Comparison of ENCODE assay signal across 24 cellular contexts in the genomic region with DNA sequence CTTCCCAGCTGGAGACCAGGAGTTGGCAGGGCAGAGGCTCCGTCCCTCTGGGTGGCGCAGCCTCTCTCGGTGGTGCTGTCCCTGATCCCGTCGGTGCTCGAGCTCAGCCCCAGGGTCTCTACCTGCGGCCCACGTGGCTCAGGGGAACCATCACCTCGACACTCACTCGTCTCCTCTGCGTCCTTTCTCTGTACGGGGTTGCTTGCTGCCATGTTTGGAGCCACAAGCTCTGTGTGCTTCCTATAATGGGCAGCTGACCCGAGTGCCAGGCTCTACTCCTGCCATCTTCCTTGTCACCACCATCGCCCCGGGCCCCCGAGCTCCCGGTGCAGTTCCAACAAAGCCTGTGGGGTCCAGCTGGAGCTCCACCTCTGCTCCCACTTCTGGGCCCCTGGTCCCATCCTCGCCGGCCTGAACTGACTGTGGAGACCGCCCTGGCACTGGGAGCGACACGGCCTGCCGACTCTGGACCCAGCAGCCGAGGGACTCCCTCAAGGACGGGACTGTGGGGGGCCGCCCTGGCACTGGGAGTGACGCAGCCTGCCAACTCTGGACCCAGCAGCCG. TPM values are rescaled to one million over a fixed set of nuclear protein-coding genes. Genes with fewer than 3 reads are reported as not detected.
DNase-seq lines count a peak whose midpoint lies in the region; ATAC-seq, FAIRE-seq and TF ChIP-seq lines count a peak whose summit lies in the region.
"Had no signal": no experiment of that assay in that cellular context is flagged by ENCODE, and none has a peak within 500 bp of the region (broad histone marks: within the 10 kb centered on the region; RNA-seq: fewer than 3 reads in every experiment).

No MANE protein-coding gene starts in this region.

- peaks cover 8 to 36% of the 10 kb centered on the region in 2 experiments for H3K36me3 ChIP-seq in HepG2 (replicated peaks in 1 of 2; ENCODE audit: control insufficient read depth in 1 of 2, insufficient read depth in 2 of 2, low read length in 2 of 2)

- H3K79me2 ChIP-seq in HepG2 (ENCODE audit: insufficient read depth, low read length), result peaks cover 10% of the 10 kb centered on the region

- in situ Hi-C loops in HepG2 (cut with HindIII; ENCODE audit: extremely low pct_ligation_motif_present, low pct_unique_long_range_greater_than_20kb), result no loop called here

- BruUV-seq in HepG2 (replicated peaks; lab: Mats Ljungman, UMichigan), result no TSS peak

- H3K9me3 Mint-ChIP-seq in activated CD4-positive, alpha-beta memory T cell treated with anti-CD3 and anti-CD28 coated beads, Interleukin-2, amount 10 ng/mL, durations not matched to agents 7 days and 5 days, result no peaks in the 10 kb centered on the region
- no peaks in the 10 kb centered on the region for H3K9me3 Mint-ChIP-seq in activated CD4-positive, alpha-beta memory T cell treated with anti-CD3 and anti-CD28 coated beads for 36 hours
- H3K9me3 Mint-ChIP-seq: activated B cell treated with CpG ODN at 0.5 μM for 24 hours had no signal

- intact Hi-C loops in activated CD4-positive, alpha-beta memory T cell treated with anti-CD3 and anti-CD28 coated beads for 36 hours (cut with micrococcal nuclease), result no loop called here
- intact Hi-C loops in HepG2 (cut with micrococcal nuclease; ENCODE audit: unreplicated experiment), result loop anchor here (5.0 kb wide), 1 partner anchor 52 kb away; a partner anchor contains a TSS

- H2AFZ ChIP-seq in HepG2 (ENCODE audit: low read length), result no peak overlapping the region
- H2AFZ ChIP-seq: GM23248 had no signal

- H3K27me3 Mint-ChIP-seq in activated CD4-positive, alpha-beta memory T cell treated with anti-CD3 and anti-CD28 coated beads, Interleukin-2, amount 10 ng/mL, durations not matched to agents 7 days and 5 days, result no peaks in the 10 kb centered on the region
- H3K27me3 Mint-ChIP-seq in activated CD4-positive, alpha-beta memory T cell treated with anti-CD3 and anti-CD28 coated beads for 36 hours, result no peaks in the 10 kb centered on the region
- H3K27me3 Mint-ChIP-seq: activated B cell treated with CpG ODN at 0.5 μM for 24 hours, T-helper 17 cell had no signal

- no peak for FAIRE-seq in HepG2 (lab: Jason Lieb, UNC)
- FAIRE-seq: kidney had no signal

- H4K20me1 ChIP-seq in HepG2 (ENCODE audit: insufficient read depth, low read length), result no peaks in the 10 kb centered on the region

- TF ChIP-seq CTCF in HepG2 (CRISPR knock-in tag; IDR thresholded peaks at IDR 0.05), result no peak

- H3K4me1 ChIP-seq in HepG2 (ENCODE audit: insufficient read depth, low read length), result peaks cover 21% of the 10 kb centered on the region

- H3K4me1 Mint-ChIP-seq in activated CD4-positive, alpha-beta memory T cell treated with anti-CD3 and anti-CD28 coated beads, Interleukin-2, amount 10 ng/mL, durations not matched to agents 7 days and 5 days, result peaks cover 16% of the 10 kb centered on the region
- H3K4me1 Mint-ChIP-seq in activated CD4-positive, alpha-beta memory T cell treated with anti-CD3 and anti-CD28 coated beads for 36 hours (ENCODE audit: low read depth), result peaks cover 8% of the 10 kb centered on the region
- H3K4me1 Mint-ChIP-seq: T-helper 17 cell had no signal

- TF ChIP-seq RAD21 in HepG2 (CRISPR knock-in tag; IDR thresholded peaks at IDR 0.05), result no peak

- POLR2A ChIA-PET in activated CD4-positive, alpha-beta memory T cell treated with anti-CD3 and anti-CD28 coated beads, Interleukin-2, amount 10 ng/mL, durations not matched to agents 7 days and 5 days (lab: Charles Lee), result interaction anchor here (1.3 to 2.3 kb wide), 2 partner anchors 38 to 57 kb away, joined by 4 to 6 read pairs; no protein-coding TSS in a partner anchor
- POLR2A ChIA-PET in activated CD4-positive, alpha-beta memory T cell treated with anti-CD3 and anti-CD28 coated beads for 36 hours (lab: Charles Lee), result no interaction called here
- POLR2A ChIA-PET in HepG2 (lab: Yijun Ruan, JAX), result interaction anchor here (1.1 kb wide), 1 partner anchor 8 kb away, joined by 3 read pairs; no protein-coding TSS in a partner anchor

- peaks cover 36% of the 10 kb centered on the region for H3K36me3 Mint-ChIP-seq in activated CD4-positive, alpha-beta memory T cell treated with anti-CD3 and anti-CD28 coated beads, Interleukin-2, amount 10 ng/mL, durations not matched to agents 7 days and 5 days (ENCODE audit: low read depth)
- peaks cover 32% of the 10 kb centered on the region for H3K36me3 Mint-ChIP-seq in activated CD4-positive, alpha-beta memory T cell treated with anti-CD3 and anti-CD28 coated beads for 36 hours

- no peak for DNase-seq in activated CD4-positive, alpha-beta memory T cell treated with anti-CD3 and anti-CD28 coated beads, Interleukin-2, amount 10 ng/mL, durations not matched to agents 7 days and 5 days
- no peak for DNase-seq in activated CD4-positive, alpha-beta memory T cell treated with anti-CD3 and anti-CD28 coated beads for 36 hours
- DNase-seq in HepG2 (ENCODE audit: low spot score) (no peak), substantia nigra (lab: John Stamatoyannopoulos, UW) (no peak), NCI-H2107 treated with DMSO at 0.1 percent for 48 hours (lab: John Stamatoyannopoulos, UW; ENCODE audit: unreplicated experiment) (no peak), NCI-H345 (lab: John Stamatoyannopoulos, UW) (no peak), kidney glomerular epithelial cell (lab: John Stamatoyannopoulos, UW) (no peak)
- DNase-seq: activated B cell treated with CpG ODN at 0.5 μM for 24 hours; DMS153; GM23248; NCI-H1417 treated with DMSO at 0.1 percent for 48 hours; NCI-H69; SJCRH30; stimulated activated CD4-positive, alpha-beta T cell treated with anti-CD3 and anti-CD28 coated beads, Interleukin-2, amount 100 ng/mL, for 48 hours; T-helper 17 cell had no signal

- TF ChIP-seq EP300 in HepG2 (IDR thresholded peaks at IDR 0.05; ENCODE audit: low read depth in 2 of 2, low read length in 2 of 2) (no peak), HepG2 (CRISPR knock-in tag; IDR thresholded peaks at IDR 0.05; ENCODE audit: borderline replicate concordance) (no peak)

- no peak for ATAC-seq in HepG2
- ATAC-seq: T-helper 17 cell had no signal

- H3K4me3 Mint-ChIP-seq in activated CD4-positive, alpha-beta memory T cell treated with anti-CD3 and anti-CD28 coated beads, Interleukin-2, amount 10 ng/mL, durations not matched to agents 7 days and 5 days, result no peak overlapping the region
- H3K4me3 Mint-ChIP-seq in activated CD4-positive, alpha-beta memory T cell treated with anti-CD3 and anti-CD28 coated beads for 36 hours, result no peak overlapping the region
- H3K4me3 Mint-ChIP-seq: activated B cell treated with CpG ODN at 0.5 μM for 24 hours, T-helper 17 cell had no signal

- no peaks in the 10 kb centered on the region for H3K27me3 ChIP-seq in HepG2 (ENCODE audit: control insufficient read depth in 1 of 2, insufficient read depth in 2 of 2, low read length in 2 of 2)
- H3K27me3 ChIP-seq: BLaER1, SJCRH30 had no signal

- no peaks in the 10 kb centered on the region for H3K9me3 ChIP-seq in HepG2 (ENCODE audit: low read length)

- H3K4me2 ChIP-seq in HepG2 (ENCODE audit: low read depth, low read length), result no peak overlapping the region
- H3K4me2 ChIP-seq: BLaER1 had no signal

- peak overlapping the region; percentile 4 for H3K27ac Mint-ChIP-seq in activated CD4-positive, alpha-beta memory T cell treated with anti-CD3 and anti-CD28 coated beads, Interleukin-2, amount 10 ng/mL, durations not matched to agents 7 days and 5 days
- no peak overlapping the region for H3K27ac Mint-ChIP-seq in activated CD4-positive, alpha-beta memory T cell treated with anti-CD3 and anti-CD28 coated beads for 36 hours
- H3K27ac Mint-ChIP-seq: activated B cell treated with CpG ODN at 0.5 μM for 24 hours, T-helper 17 cell had no signal

- H3K27ac ChIP-seq in angular gyrus (ENCODE audit: low read depth, low read length) (peak overlapping the region; percentile 75), HepG2 (ENCODE audit: extremely low read length, insufficient read depth, low read length) (no peak overlapping the region), substantia nigra (ENCODE audit: low read depth, low read length, poor library complexity, severe bottlenecking) (peak overlapping the region; percentile 88)
- H3K27ac ChIP-seq: BLaER1, GM23248, SJCRH30 had no signal

- 95% methylated on average over 23 of the region's 28 CpGs for WGBS in HepG2 (ENCODE audit: low lambda C conversion rate)

- TF ChIP-seq POLR2A in HepG2 (IDR thresholded peaks at IDR 0.05; ENCODE audit: insufficient read depth in 1 of 2, low read depth in 2 of 2, low read length in 2 of 2), result no peak

- CTCF ChIA-PET in activated CD4-positive, alpha-beta memory T cell treated with anti-CD3 and anti-CD28 coated beads, Interleukin-2, amount 10 ng/mL, durations not matched to agents 7 days and 5 days (lab: Charles Lee), result interaction anchor here (1.2 kb wide), 1 partner anchor 97 kb away, joined by 4 read pairs; a partner anchor contains a TSS
- CTCF ChIA-PET in activated CD4-positive, alpha-beta memory T cell treated with anti-CD3 and anti-CD28 coated beads for 36 hours (lab: Charles Lee), result interaction anchor here (1.2 kb wide), 1 partner anchor 97 kb away, joined by 5 read pairs; a partner anchor contains a TSS
- CTCF ChIA-PET in HepG2 (lab: Yijun Ruan, JAX; ENCODE audit: low intra/inter-chr PET ratio, low total read pairs), result no interaction called here

- no peak overlapping the region for H3K4me3 ChIP-seq in HepG2 (replicated peaks in 1 of 3; ENCODE audit: insufficient read depth in 1 of 3, low read depth in 2 of 3, low read length in 3 of 3)
- H3K4me3 ChIP-seq: BLaER1, GM23248, SJCRH30 had no signal

- no peak overlapping the region for H3K9ac ChIP-seq in HepG2 (ENCODE audit: insufficient read depth, low read depth, low read length)
- H3K9ac ChIP-seq: BLaER1, GM23248 had no signal

RNA-seq across cellular contexts. Expression of a gene that starts 5.0 kb away (rescaled TPM):
- 100 to 1,000 TPM; 118 to 119 TPM for total RNA-seq in activated CD4-positive, alpha-beta memory T cell treated with anti-CD3 and anti-CD28 coated beads, Interleukin-2, amount 10 ng/mL, durations not matched to agents 7 days and 5 days
- total RNA-seq in activated CD4-positive, alpha-beta memory T cell treated with anti-CD3 and anti-CD28 coated beads for 36 hours, result 10 to 100 TPM; 66.8 to 69.4 TPM
- 47.4 and 60.4 TPM in 2 replicates for total RNA-seq in HepG2 (2016; rRNA removed; fragmentation: Illumina TruSeq; extraction: Trizol)
- total RNA-seq in HepG2 (2016; cell fraction: cytosol; rRNA removed; fragmentation: Illumina TruSeq; extraction: Trizol; ENCODE audit: low read depth), result 101 and 115 TPM in 2 replicates
- 43.2 and 63.0 TPM in 2 replicates for total RNA-seq in HepG2 (2016; cell fraction: insoluble cytoplasmic fraction; rRNA removed; fragmentation: Illumina TruSeq; extraction: Trizol)
- 157 and 168 TPM in 2 replicates for total RNA-seq in HepG2 (2016; cell fraction: membrane; rRNA removed; fragmentation: Illumina TruSeq; extraction: Trizol)
- total RNA-seq in HepG2 (2016; cell fraction: nucleus; rRNA removed; fragmentation: Illumina TruSeq; extraction: Trizol), result 38.4 and 45.7 TPM in 2 replicates
- polyA plus RNA-seq in HepG2 (2011; rRNA removed), result 52.0 and 76.2 TPM in 2 replicates
- polyA plus RNA-seq in HepG2 (2011; cell fraction: cytosol; rRNA removed), result 70.1 and 111 TPM in 2 replicates
- 318 and 399 TPM in 2 replicates for polyA plus RNA-seq in HepG2 (2011; cell fraction: nucleus; rRNA removed)
- 33.4 and 43.8 TPM in 2 replicates for polyA plus RNA-seq in HepG2 (2012)
- 106 and 116 TPM in 2 replicates for polyA plus RNA-seq in HepG2 (2016; cell fraction: cytosol; fragmentation: Illumina TruSeq; extraction: Trizol; ENCODE audit: low read depth)
- 41.2 and 50.1 TPM in 2 replicates for polyA plus RNA-seq in HepG2 (2016; cell fraction: insoluble cytoplasmic fraction; fragmentation: Illumina TruSeq; extraction: Trizol; ENCODE audit: low read depth)
- polyA plus RNA-seq in HepG2 (2016; cell fraction: membrane; fragmentation: Illumina TruSeq; extraction: Trizol; ENCODE audit: low read depth), result 127 and 134 TPM in 2 replicates
- polyA plus RNA-seq in HepG2 (2016; cell fraction: nucleus; fragmentation: Illumina TruSeq; extraction: Trizol; ENCODE audit: insufficient read depth, low read depth), result 94.3 and 97.4 TPM in 2 replicates
- polyA minus RNA-seq in HepG2 (2011; rRNA and poly(A)+ RNA removed; ENCODE audit: low replicate concordance), result 183 and 195 TPM in 2 replicates
- 55.6 and 63.5 TPM in 2 replicates for polyA minus RNA-seq in HepG2 (2011; cell fraction: cytosol; rRNA and poly(A)+ RNA removed)
- 34.1 and 36.8 TPM in 2 replicates for polyA minus RNA-seq in HepG2 (2011; cell fraction: nucleus; rRNA and poly(A)+ RNA removed)

RNA-seq across cellular contexts. Expression of a gene that starts 5.5 kb away (rescaled TPM):
- 1 to 10 TPM; 1.5 to 3.2 TPM for total RNA-seq in activated CD4-positive, alpha-beta memory T cell treated with anti-CD3 and anti-CD28 coated beads, Interleukin-2, amount 10 ng/mL, durations not matched to agents 7 days and 5 days
- under 1 TPM; 0.90 to 0.94 TPM for total RNA-seq in activated CD4-positive, alpha-beta memory T cell treated with anti-CD3 and anti-CD28 coated beads for 36 hours
- total RNA-seq in HepG2 (2016; rRNA removed; fragmentation: Illumina TruSeq; extraction: Trizol), result 2.0 and 4.9 TPM in 2 replicates
- total RNA-seq in HepG2 (2016; cell fraction: cytosol; rRNA removed; fragmentation: Illumina TruSeq; extraction: Trizol; ENCODE audit: low read depth), result 1.2 and 2.9 TPM in 2 replicates
- total RNA-seq in HepG2 (2016; cell fraction: insoluble cytoplasmic fraction; rRNA removed; fragmentation: Illumina TruSeq; extraction: Trizol), result 1.4 and 4.7 TPM in 2 replicates
- total RNA-seq in HepG2 (2016; cell fraction: membrane; rRNA removed; fragmentation: Illumina TruSeq; extraction: Trizol), result 2.1 and 3.5 TPM in 2 replicates
- total RNA-seq in HepG2 (2016; cell fraction: nucleus; rRNA removed; fragmentation: Illumina TruSeq; extraction: Trizol), result 6.1 and 7.0 TPM in 2 replicates
- polyA plus RNA-seq in HepG2 (2011; rRNA removed), result 12.8 and 18.3 TPM in 2 replicates
- 8.9 and 13.0 TPM in 2 replicates for polyA plus RNA-seq in HepG2 (2011; cell fraction: cytosol; rRNA removed)
- 94.5 and 107 TPM in 2 replicates for polyA plus RNA-seq in HepG2 (2011; cell fraction: nucleus; rRNA removed)
- 15.3 and 17.5 TPM in 2 replicates for polyA plus RNA-seq in HepG2 (2012)
- 2.1 and 2.6 TPM in 2 replicates for polyA plus RNA-seq in HepG2 (2016; cell fraction: cytosol; fragmentation: Illumina TruSeq; extraction: Trizol; ENCODE audit: low read depth)
- polyA plus RNA-seq in HepG2 (2016; cell fraction: insoluble cytoplasmic fraction; fragmentation: Illumina TruSeq; extraction: Trizol; ENCODE audit: low read depth), result 2.3 and 2.4 TPM in 2 replicates
- polyA plus RNA-seq in HepG2 (2016; cell fraction: membrane; fragmentation: Illumina TruSeq; extraction: Trizol; ENCODE audit: low read depth), result 2.2 and 3.1 TPM in 2 replicates
- polyA plus RNA-seq in HepG2 (2016; cell fraction: nucleus; fragmentation: Illumina TruSeq; extraction: Trizol; ENCODE audit: insufficient read depth, low read depth), result 10.1 and 13.4 TPM in 2 replicates
- 0.70 and 11.9 TPM in 2 replicates for polyA minus RNA-seq in HepG2 (2011; rRNA and poly(A)+ RNA removed; ENCODE audit: low replicate concordance)
- polyA minus RNA-seq in HepG2 (2011; cell fraction: cytosol; rRNA and poly(A)+ RNA removed), result 3.6 and 6.2 TPM in 2 replicates
- 7.0 and 7.2 TPM in 2 replicates for polyA minus RNA-seq in HepG2 (2011; cell fraction: nucleus; rRNA and poly(A)+ RNA removed)
- total RNA-seq: A172, cerebellum, GM23248, mononuclear cell, SJCRH30 had no signal

RNA-seq across cellular contexts. Expression of a gene that starts 12.6 kb away (rescaled TPM):
- 1 to 10 TPM; 2.5 to 2.9 TPM for total RNA-seq in activated CD4-positive, alpha-beta memory T cell treated with anti-CD3 and anti-CD28 coated beads, Interleukin-2, amount 10 ng/mL, durations not matched to agents 7 days and 5 days
- 1 to 10 TPM; 1.6 to 2.1 TPM for total RNA-seq in activated CD4-positive, alpha-beta memory T cell treated with anti-CD3 and anti-CD28 coated beads for 36 hours
- 1.2 and 3.4 TPM in 2 replicates for total RNA-seq in HepG2 (2016; rRNA removed; fragmentation: Illumina TruSeq; extraction: Trizol)
- 0.97 TPM in 1 of 2 replicates, not detected in the other for total RNA-seq in HepG2 (2016; cell fraction: cytosol; rRNA removed; fragmentation: Illumina TruSeq; extraction: Trizol; ENCODE audit: low read depth)
- 0.89 and 3.4 TPM in 2 replicates for total RNA-seq in HepG2 (2016; cell fraction: insoluble cytoplasmic fraction; rRNA removed; fragmentation: Illumina TruSeq; extraction: Trizol)
- total RNA-seq in HepG2 (2016; cell fraction: membrane; rRNA removed; fragmentation: Illumina TruSeq; extraction: Trizol), result 1.1 and 1.4 TPM in 2 replicates
- 4.3 and 4.4 TPM in 2 replicates for total RNA-seq in HepG2 (2016; cell fraction: nucleus; rRNA removed; fragmentation: Illumina TruSeq; extraction: Trizol)
- 6.9 and 7.5 TPM in 2 replicates for polyA plus RNA-seq in HepG2 (2011; rRNA removed)
- 1.1 and 1.6 TPM in 2 replicates for polyA plus RNA-seq in HepG2 (2011; cell fraction: cytosol; rRNA removed)
- 68.8 and 75.7 TPM in 2 replicates for polyA plus RNA-seq in HepG2 (2011; cell fraction: nucleus; rRNA removed)
- polyA plus RNA-seq in HepG2 (2012), result 5.5 and 6.7 TPM in 2 replicates
- polyA plus RNA-seq in HepG2 (2016; cell fraction: cytosol; fragmentation: Illumina TruSeq; extraction: Trizol; ENCODE audit: low read depth), result 0.62 and 0.70 TPM in 2 replicates
- polyA plus RNA-seq in HepG2 (2016; cell fraction: insoluble cytoplasmic fraction; fragmentation: Illumina TruSeq; extraction: Trizol; ENCODE audit: low read depth), result 1.5 and 1.7 TPM in 2 replicates
- 1.4 and 1.7 TPM in 2 replicates for polyA plus RNA-seq in HepG2 (2016; cell fraction: membrane; fragmentation: Illumina TruSeq; extraction: Trizol; ENCODE audit: low read depth)
- 23.3 and 27.4 TPM in 2 replicates for polyA plus RNA-seq in HepG2 (2016; cell fraction: nucleus; fragmentation: Illumina TruSeq; extraction: Trizol; ENCODE audit: insufficient read depth, low read depth)
- polyA minus RNA-seq in HepG2 (2011; rRNA and poly(A)+ RNA removed; ENCODE audit: low replicate concordance), result 3.2 and 7.0 TPM in 2 replicates
- 1.6 and 3.5 TPM in 2 replicates for polyA minus RNA-seq in HepG2 (2011; cell fraction: cytosol; rRNA and poly(A)+ RNA removed)
- 5.3 and 7.7 TPM in 2 replicates for polyA minus RNA-seq in HepG2 (2011; cell fraction: nucleus; rRNA and poly(A)+ RNA removed)
- total RNA-seq: GM23248, M059J, mononuclear cell, SJCRH30 had no signal
- polyA plus RNA-seq: GM23248 had no signal

RNA-seq across cellular contexts. Expression of a gene that starts 37.8 kb away (rescaled TPM):
- 10 to 100 TPM; 44.2 to 45.4 TPM for total RNA-seq in activated CD4-positive, alpha-beta memory T cell treated with anti-CD3 and anti-CD28 coated beads, Interleukin-2, amount 10 ng/mL, durations not matched to agents 7 days and 5 days
- not detected for total RNA-seq in activated CD4-positive, alpha-beta memory T cell treated with anti-CD3 and anti-CD28 coated beads for 36 hours
- 0.33 TPM in 1 of 2 replicates, not detected in the other for total RNA-seq in HepG2 (2016; rRNA removed; fragmentation: Illumina TruSeq; extraction: Trizol)
- total RNA-seq in HepG2 (2016; cell fraction: cytosol; rRNA removed; fragmentation: Illumina TruSeq; extraction: Trizol; ENCODE audit: low read depth), result not detected in 2 replicates
- not detected in 2 replicates for total RNA-seq in HepG2 (2016; cell fraction: insoluble cytoplasmic fraction; rRNA removed; fragmentation: Illumina TruSeq; extraction: Trizol)
- not detected in 2 replicates for total RNA-seq in HepG2 (2016; cell fraction: membrane; rRNA removed; fragmentation: Illumina TruSeq; extraction: Trizol)
- total RNA-seq in HepG2 (2016; cell fraction: nucleus; rRNA removed; fragmentation: Illumina TruSeq; extraction: Trizol), result not detected in 2 replicates
- 0.31 and 0.50 TPM in 2 replicates for polyA plus RNA-seq in HepG2 (2011; rRNA removed)
- polyA plus RNA-seq in HepG2 (2011; cell fraction: cytosol; rRNA removed), result 0.12 and 0.13 TPM in 2 replicates
- polyA plus RNA-seq in HepG2 (2011; cell fraction: nucleus; rRNA removed), result 0.90 and 1.8 TPM in 2 replicates
- not detected in 2 replicates for polyA plus RNA-seq in HepG2 (2012)
- polyA plus RNA-seq in HepG2 (2016; cell fraction: cytosol; fragmentation: Illumina TruSeq; extraction: Trizol; ENCODE audit: low read depth), result not detected in 2 replicates
- polyA plus RNA-seq in HepG2 (2016; cell fraction: insoluble cytoplasmic fraction; fragmentation: Illumina TruSeq; extraction: Trizol; ENCODE audit: low read depth), result not detected in 2 replicates
- not detected in 2 replicates for polyA plus RNA-seq in HepG2 (2016; cell fraction: membrane; fragmentation: Illumina TruSeq; extraction: Trizol; ENCODE audit: low read depth)
- not detected in 2 replicates for polyA plus RNA-seq in HepG2 (2016; cell fraction: nucleus; fragmentation: Illumina TruSeq; extraction: Trizol; ENCODE audit: insufficient read depth, low read depth)
- polyA minus RNA-seq in HepG2 (2011; rRNA and poly(A)+ RNA removed; ENCODE audit: low replicate concordance), result 4.6 TPM in 1 of 2 replicates, not detected in the other
- polyA minus RNA-seq in HepG2 (2011; cell fraction: cytosol; rRNA and poly(A)+ RNA removed), result not detected in 2 replicates
- not detected in 2 replicates for polyA minus RNA-seq in HepG2 (2011; cell fraction: nucleus; rRNA and poly(A)+ RNA removed)
- total RNA-seq: A172; activated B cell treated with CpG ODN at 0.5 μM for 24 hours; activated CD8-positive, alpha-beta memory T cell treated with anti-CD3 and anti-CD28 coated beads for 36 hours; GM23248; M059J; OCI-LY7; SJCRH30 had no signal

RNA-seq across cellular contexts. Expression of a gene that starts 43.3 kb away (rescaled TPM):
- 1 to 10 TPM in 1 of 2 experiments, under 1 TPM in 1; 0.98 to 1.0 TPM for total RNA-seq in activated CD4-positive, alpha-beta memory T cell treated with anti-CD3 and anti-CD28 coated beads, Interleukin-2, amount 10 ng/mL, durations not matched to agents 7 days and 5 days
- not detected for total RNA-seq in activated CD4-positive, alpha-beta memory T cell treated with anti-CD3 and anti-CD28 coated beads for 36 hours
- total RNA-seq in HepG2 (2016; rRNA removed; fragmentation: Illumina TruSeq; extraction: Trizol), result not detected in 2 replicates
- not detected in 2 replicates for total RNA-seq in HepG2 (2016; cell fraction: cytosol; rRNA removed; fragmentation: Illumina TruSeq; extraction: Trizol; ENCODE audit: low read depth)
- total RNA-seq in HepG2 (2016; cell fraction: insoluble cytoplasmic fraction; rRNA removed; fragmentation: Illumina TruSeq; extraction: Trizol), result not detected in 2 replicates
- not detected in 2 replicates for total RNA-seq in HepG2 (2016; cell fraction: membrane; rRNA removed; fragmentation: Illumina TruSeq; extraction: Trizol)
- not detected in 2 replicates for total RNA-seq in HepG2 (2016; cell fraction: nucleus; rRNA removed; fragmentation: Illumina TruSeq; extraction: Trizol)
- polyA plus RNA-seq in HepG2 (2011; rRNA removed), result not detected in 2 replicates
- polyA plus RNA-seq in HepG2 (2011; cell fraction: cytosol; rRNA removed), result not detected in 2 replicates
- polyA plus RNA-seq in HepG2 (2011; cell fraction: nucleus; rRNA removed), result 0.40 and 0.43 TPM in 2 replicates
- not detected in 2 replicates for polyA plus RNA-seq in HepG2 (2012)
- not detected in 2 replicates for polyA plus RNA-seq in HepG2 (2016; cell fraction: cytosol; fragmentation: Illumina TruSeq; extraction: Trizol; ENCODE audit: low read depth)
- not detected in 2 replicates for polyA plus RNA-seq in HepG2 (2016; cell fraction: insoluble cytoplasmic fraction; fragmentation: Illumina TruSeq; extraction: Trizol; ENCODE audit: low read depth)
- not detected in 2 replicates for polyA plus RNA-seq in HepG2 (2016; cell fraction: membrane; fragmentation: Illumina TruSeq; extraction: Trizol; ENCODE audit: low read depth)
- not detected in 2 replicates for polyA plus RNA-seq in HepG2 (2016; cell fraction: nucleus; fragmentation: Illumina TruSeq; extraction: Trizol; ENCODE audit: insufficient read depth, low read depth)
- 3.1 TPM in 1 of 2 replicates, not detected in the other for polyA minus RNA-seq in HepG2 (2011; rRNA and poly(A)+ RNA removed; ENCODE audit: low replicate concordance)
- not detected in 2 replicates for polyA minus RNA-seq in HepG2 (2011; cell fraction: cytosol; rRNA and poly(A)+ RNA removed)
- 0.13 and 0.25 TPM in 2 replicates for polyA minus RNA-seq in HepG2 (2011; cell fraction: nucleus; rRNA and poly(A)+ RNA removed)
- total RNA-seq: A172, activated B cell treated with CpG ODN at 0.5 μM for 24 hours, GM23248, M059J, OCI-LY7, SJCRH30 had no signal
- polyA plus RNA-seq: GM23248 had no signal
